ENCODE assay signal across 15 cellular contexts in the genomic region with DNA sequence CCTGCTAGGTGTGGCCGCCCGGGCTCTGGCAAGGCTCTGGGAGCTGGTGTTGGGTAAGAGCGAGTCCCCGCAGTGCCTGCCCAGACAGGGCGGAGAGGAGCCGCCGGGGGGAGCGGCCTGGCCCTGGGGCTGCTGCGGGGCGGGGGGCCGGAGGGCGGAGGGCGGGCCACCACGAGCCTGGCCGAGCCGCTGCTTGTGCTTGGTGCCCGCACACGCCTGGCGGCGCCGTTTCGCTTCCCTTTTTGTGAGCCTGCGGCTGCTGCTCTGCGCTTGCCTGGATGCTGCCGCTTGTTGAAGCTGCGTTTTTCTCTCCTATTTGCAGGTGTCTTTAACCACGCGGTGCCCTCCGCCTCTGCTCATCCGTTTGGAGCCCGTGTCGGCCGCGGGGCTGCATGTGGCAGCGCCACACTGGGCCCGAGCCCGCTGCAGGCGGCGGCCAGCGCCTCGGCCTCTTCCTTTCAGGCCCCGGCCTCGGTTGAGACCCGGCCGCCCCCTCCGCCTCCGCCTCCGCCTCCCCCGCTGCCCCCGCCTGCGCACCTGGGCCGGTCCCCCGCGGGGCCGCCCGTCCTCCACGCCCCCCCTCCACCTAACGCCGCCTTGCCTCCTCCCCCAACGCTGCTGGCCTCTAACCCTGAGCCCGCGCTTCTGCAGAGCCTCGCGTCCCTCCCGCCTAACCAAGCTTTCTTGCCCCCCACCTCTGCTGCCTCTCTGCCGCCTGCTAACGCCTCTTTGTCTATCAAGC. TPM values are rescaled to one million over a fixed set of nuclear protein-coding genes. Genes with fewer than 3 reads are reported as not detected.
A peak's percentile ranks its signal among the peaks of the same experiment; 100 is the strongest.
DNase-seq lines count a peak whose midpoint lies in the region; ATAC-seq and TF ChIP-seq lines count a peak whose summit lies in the region.
"Had no signal": no experiment of that assay in that cellular context is flagged by ENCODE, and none has a peak within 500 bp of the region (broad histone marks: within the 10 kb centered on the region; RNA-seq: fewer than 3 reads in every experiment).

No MANE protein-coding gene starts in this region.

- no peaks in the 10 kb centered on the region for H3K9me3 ChIP-seq in naive thymus-derived CD4-positive, alpha-beta T cell (ENCODE audit: control insufficient read depth in 2 of 3, low read length in 3 of 3)
- H3K9me3 ChIP-seq: HAP-1, upper lobe of left lung had no signal

- peaks cover 0 to 16% (median 3%) of the 10 kb centered on the region in 5 donors for H3K36me3 Mint-ChIP-seq in naive thymus-derived CD4-positive, alpha-beta T cell
- H3K36me3 Mint-ChIP-seq in activated CD4-positive, alpha-beta memory T cell treated with anti-CD3 and anti-CD28 coated beads for 36 hours, result peaks cover 33% of the 10 kb centered on the region

- CTCF ChIA-PET in RWPE1 (lab: Yijun Ruan, JAX), result interaction anchor here (0.5 kb wide), 1 partner anchor 169 kb away, joined by 5 read pairs; no protein-coding TSS in a partner anchor
- CTCF ChIA-PET in naive thymus-derived CD4-positive, alpha-beta T cell (lab: Charles Lee), result interaction anchor here (0.6 kb wide), 1 partner anchor 622 kb away, joined by 4 read pairs; no protein-coding TSS in a partner anchor
- CTCF ChIA-PET in activated CD4-positive, alpha-beta memory T cell treated with anti-CD3 and anti-CD28 coated beads for 36 hours (lab: Charles Lee), result no interaction called here

- TF ChIP-seq CTCF in GM12872 (IDR thresholded peaks at IDR 0.05; ENCODE audit: insufficient read depth, low read depth, low read length), result peak; percentile 39
- 0 out of 2 replicates have a peak, but pooled peaks have one; percentile 4 for TF ChIP-seq CTCF in KMS-11 (conservative IDR thresholded peaks at IDR 0.05; ENCODE audit: low read depth, low read length)
- TF ChIP-seq CTCF in RWPE1 (conservative IDR thresholded peaks at IDR 0.05; ENCODE audit: low read depth), result no peak

- no peaks in the 10 kb centered on the region for H3K27me3 Mint-ChIP-seq in naive thymus-derived CD4-positive, alpha-beta T cell
- H3K27me3 Mint-ChIP-seq in activated CD4-positive, alpha-beta memory T cell treated with anti-CD3 and anti-CD28 coated beads for 36 hours, result no peaks in the 10 kb centered on the region
- H3K27me3 Mint-ChIP-seq: activated naive CD8-positive, alpha-beta T cell treated with anti-CD3 and anti-CD28 coated beads for 36 hours had no signal

- peak overlapping the region; percentile 35; the same call in 1 of the 2 replicates for H3K9ac ChIP-seq in KMS-11

- peak overlapping the region; percentile 81 for H3K27ac ChIP-seq in KMS-11
- peak overlapping the region; percentile 64 for H3K27ac ChIP-seq in RWPE1
- H3K27ac ChIP-seq in naive thymus-derived CD4-positive, alpha-beta T cell (ENCODE audit: low read depth, low read length), result no peak overlapping the region
- H3K27ac ChIP-seq: upper lobe of left lung had no signal

- DNase-seq in RWPE1 (ENCODE audit: low spot score), result no peak
- no peak for DNase-seq in naive thymus-derived CD4-positive, alpha-beta T cell
- no peak for DNase-seq in activated CD4-positive, alpha-beta memory T cell treated with anti-CD3 and anti-CD28 coated beads for 36 hours
- no peak for DNase-seq in NCI-H2081 (lab: John Stamatoyannopoulos, UW)
- DNase-seq in dermis blood vessel endothelial cell, result no peak
- DNase-seq in erythroblast (lab: John Stamatoyannopoulos, UW), result no peak
- DNase-seq: activated naive CD8-positive, alpha-beta T cell treated with anti-CD3 and anti-CD28 coated beads for 36 hours; DMS53; kidney; PC-3 had no signal

- intact Hi-C loops in naive thymus-derived CD4-positive, alpha-beta T cell (cut with micrococcal nuclease), result no loop called here
- intact Hi-C loops in activated CD4-positive, alpha-beta memory T cell treated with anti-CD3 and anti-CD28 coated beads for 36 hours (cut with micrococcal nuclease), result no loop called here

- H3K9me3 Mint-ChIP-seq in naive thymus-derived CD4-positive, alpha-beta T cell, result peaks cover 0 to 2% (median 0%) of the 10 kb centered on the region in 11 donors
- no peaks in the 10 kb centered on the region for H3K9me3 Mint-ChIP-seq in activated CD4-positive, alpha-beta memory T cell treated with anti-CD3 and anti-CD28 coated beads for 36 hours
- H3K9me3 Mint-ChIP-seq: activated naive CD8-positive, alpha-beta T cell treated with anti-CD3 and anti-CD28 coated beads for 36 hours had no signal

- no peak overlapping the region for H3K4me3 Mint-ChIP-seq in naive thymus-derived CD4-positive, alpha-beta T cell
- no peak overlapping the region for H3K4me3 Mint-ChIP-seq in activated CD4-positive, alpha-beta memory T cell treated with anti-CD3 and anti-CD28 coated beads for 36 hours
- H3K4me3 Mint-ChIP-seq: activated naive CD8-positive, alpha-beta T cell treated with anti-CD3 and anti-CD28 coated beads for 36 hours had no signal

- no peaks in the 10 kb centered on the region for H4K20me1 ChIP-seq in KMS-11 (ENCODE audit: insufficient read depth)

- H3K4me2 ChIP-seq in KMS-11, result peak overlapping the region; percentile 56

- no peak overlapping the region for H3K27ac Mint-ChIP-seq in naive thymus-derived CD4-positive, alpha-beta T cell
- no peak overlapping the region for H3K27ac Mint-ChIP-seq in activated CD4-positive, alpha-beta memory T cell treated with anti-CD3 and anti-CD28 coated beads for 36 hours
- H3K27ac Mint-ChIP-seq: activated naive CD8-positive, alpha-beta T cell treated with anti-CD3 and anti-CD28 coated beads for 36 hours had no signal

- peaks cover 3% of the 10 kb centered on the region; the same call in 1 of the 2 replicates for H3K36me3 ChIP-seq in KMS-11 (ENCODE audit: insufficient read depth)
- H3K36me3 ChIP-seq in naive thymus-derived CD4-positive, alpha-beta T cell (ENCODE audit: control insufficient read depth in 2 of 3, insufficient read depth in 3 of 3, low read length in 3 of 3), result peaks cover 0 to 85% (median 3%) of the 10 kb centered on the region in 3 experiments

- peaks cover 0 to 4% (median 0%) of the 10 kb centered on the region in 7 donors for H3K4me1 Mint-ChIP-seq in naive thymus-derived CD4-positive, alpha-beta T cell
- H3K4me1 Mint-ChIP-seq in activated CD4-positive, alpha-beta memory T cell treated with anti-CD3 and anti-CD28 coated beads for 36 hours (ENCODE audit: low read depth), result peaks cover 4% of the 10 kb centered on the region

- H3K79me2 ChIP-seq in KMS-11 (ENCODE audit: insufficient read depth, low read depth), result no peaks in the 10 kb centered on the region

- no peak for TF ChIP-seq POLR2A in erythroblast (IDR thresholded peaks at IDR 0.05; ENCODE audit: low read length)

- no peak overlapping the region for H3K4me3 ChIP-seq in KMS-11 (IDR thresholded peaks at IDR 0.05; ENCODE audit: insufficient read depth, low read depth, low read length)
- no peak overlapping the region for H3K4me3 ChIP-seq in naive thymus-derived CD4-positive, alpha-beta T cell (ENCODE audit: low read length)
- H3K4me3 ChIP-seq: HAP-1, upper lobe of left lung had no signal

- no peak overlapping the region for H2AFZ ChIP-seq in KMS-11 (ENCODE audit: low read depth)

- H3K4me1 ChIP-seq in KMS-11 (ENCODE audit: low read depth, poor library complexity, severe bottlenecking), result peaks cover 16% of the 10 kb centered on the region
- peaks cover 0 to 6% of the 10 kb centered on the region in 2 donors for H3K4me1 ChIP-seq in naive thymus-derived CD4-positive, alpha-beta T cell (ENCODE audit: control insufficient read depth in 2 of 2, insufficient read depth in 2 of 2, low read length in 2 of 2)
- H3K4me1 ChIP-seq: HAP-1, upper lobe of left lung had no signal

- POLR2A ChIA-PET in RWPE1 (lab: Yijun Ruan, JAX; ENCODE audit: low non-redundant PET), result no interaction called here
- POLR2A ChIA-PET in naive thymus-derived CD4-positive, alpha-beta T cell (lab: Charles Lee), result interaction anchor here (0.8 kb wide), 1 partner anchor 8 kb away, joined by 4 read pairs; no protein-coding TSS in a partner anchor
- POLR2A ChIA-PET in activated CD4-positive, alpha-beta memory T cell treated with anti-CD3 and anti-CD28 coated beads for 36 hours (lab: Charles Lee), result no interaction called here

- ATAC-seq in naive thymus-derived CD4-positive, alpha-beta T cell, result peak; percentile 33
- ATAC-seq: PC-3 had no signal

- H3K27me3 ChIP-seq in KMS-11 (ENCODE audit: insufficient read depth, low read depth), result no peaks in the 10 kb centered on the region
- H3K27me3 ChIP-seq in naive thymus-derived CD4-positive, alpha-beta T cell (ENCODE audit: control insufficient read depth in 2 of 2, insufficient read depth in 2 of 2, low read length in 2 of 2), result no peaks in the 10 kb centered on the region
- H3K27me3 ChIP-seq: upper lobe of left lung had no signal

RNA-seq across cellular contexts. Expression of a gene that starts 8.5 kb away (rescaled TPM):
- 10 to 100 TPM; 32.9 to 65.0 (median 50.2) TPM for total RNA-seq in naive thymus-derived CD4-positive, alpha-beta T cell
- 100 to 1,000 TPM in 1 of 2 donors, 10 to 100 TPM in 1; 79.5 to 123 TPM for polyA plus RNA-seq in naive thymus-derived CD4-positive, alpha-beta T cell
- 10 to 100 TPM; 60.8 to 64.0 TPM for total RNA-seq in activated CD4-positive, alpha-beta memory T cell treated with anti-CD3 and anti-CD28 coated beads for 36 hours
- 64.0 and 84.9 TPM in 2 replicates for total RNA-seq in dermis blood vessel endothelial cell

RNA-seq across cellular contexts. Expression of a gene that starts 9.0 kb away (rescaled TPM):
- total RNA-seq in naive thymus-derived CD4-positive, alpha-beta T cell, result 100 to 1,000 TPM; 131 to 150 (median 133) TPM
- polyA plus RNA-seq in naive thymus-derived CD4-positive, alpha-beta T cell, result 10 to 100 TPM; 22.3 to 34.5 TPM
- total RNA-seq in activated CD4-positive, alpha-beta memory T cell treated with anti-CD3 and anti-CD28 coated beads for 36 hours, result 100 to 1,000 TPM; 123 to 134 TPM
- 43.4 and 93.6 TPM in 2 replicates for total RNA-seq in dermis blood vessel endothelial cell

RNA-seq across cellular contexts. Expression of a gene that starts 21.5 kb away (rescaled TPM):
- total RNA-seq in naive thymus-derived CD4-positive, alpha-beta T cell, result 10 to 100 TPM in 2 of 5 experiments, 1 to 10 TPM in 2, under 1 TPM in 1; 0.37 to 12.9 (median 4.6) TPM
- polyA plus RNA-seq in naive thymus-derived CD4-positive, alpha-beta T cell, result not detected
- total RNA-seq in activated CD4-positive, alpha-beta memory T cell treated with anti-CD3 and anti-CD28 coated beads for 36 hours, result 1 to 10 TPM; 2.8 to 3.4 TPM
- total RNA-seq in dermis blood vessel endothelial cell, result 1.3 and 1.5 TPM in 2 replicates

RNA-seq across cellular contexts. Expression of a gene that starts 28.6 kb away (rescaled TPM):
- total RNA-seq in naive thymus-derived CD4-positive, alpha-beta T cell, result under 1 TPM in 3 of 5 experiments, not detected in 2; 0.24 to 0.41 (median 0.27) TPM
- under 1 TPM in 1 of 2 donors, not detected in 1; 0.54 TPM for polyA plus RNA-seq in naive thymus-derived CD4-positive, alpha-beta T cell
- 1 to 10 TPM in 1 of 2 experiments, under 1 TPM in 1; 0.56 to 1.2 TPM for total RNA-seq in activated CD4-positive, alpha-beta memory T cell treated with anti-CD3 and anti-CD28 coated beads for 36 hours
- 0.17 TPM in 1 of 2 replicates, not detected in the other for total RNA-seq in dermis blood vessel endothelial cell
- total RNA-seq: PC-3 had no signal

RNA-seq across cellular contexts. Expression of a gene that starts 54.4 kb away (rescaled TPM):
- total RNA-seq in naive thymus-derived CD4-positive, alpha-beta T cell, result 1 to 10 TPM in 1 of 5 experiments, under 1 TPM in 3, not detected in 1; 0.14 to 3.9 (median 0.45) TPM
- polyA plus RNA-seq in naive thymus-derived CD4-positive, alpha-beta T cell, result under 1 TPM; 0.14 to 0.44 TPM
- not detected for total RNA-seq in activated CD4-positive, alpha-beta memory T cell treated with anti-CD3 and anti-CD28 coated beads for 36 hours
- 0.17 and 0.19 TPM in 2 replicates for total RNA-seq in dermis blood vessel endothelial cell
- total RNA-seq: activated naive CD8-positive, alpha-beta T cell treated with anti-CD3 and anti-CD28 coated beads for 36 hours; PC-3; pulmonary artery endothelial cell had no signal
